In genomic region chr4:675036-675804, GRCh38 we compare ENCODE assay signal across 7 cellular contexts. TPM values are rescaled to one million over a fixed set of nuclear protein-coding genes. Genes with fewer than 3 reads are reported as not detected.
DNase-seq lines count a peak whose midpoint lies in the region; ATAC-seq, FAIRE-seq and TF ChIP-seq lines count a peak whose summit lies in the region.
"Had no signal": no experiment of that assay in that cellular context is flagged by ENCODE, and none has a peak within 500 bp of the region (broad histone marks: within the 10 kb centered on the region; RNA-seq: fewer than 3 reads in every experiment).

No MANE protein-coding gene starts in this region.

- peak overlapping the region; percentile 98 for H3K4me2 ChIP-seq in Loucy (ENCODE audit: low read depth, low read length, poor library complexity, severe bottlenecking)

- H3K27ac Mint-ChIP-seq in stimulated activated memory B cell treated with anti-CD40 and anti-IgM and Interleukin-4, amounts not matched to agents 10 μg/mL and 1 μg/mL and 100 μg/mL, for 72 hours: peak overlapping the region; percentile 90

- H3K9me2 ChIP-seq in Loucy (replicated peaks; ENCODE audit: low read depth, low read length): no peaks in the 10 kb centered on the region

- TF ChIP-seq POLR2A in GM12892 (IDR thresholded peaks at IDR 0.05; ENCODE audit: low read depth, low read length): no peak

- no peaks in the 10 kb centered on the region for H3K27me3 ChIP-seq in Loucy (ENCODE audit: insufficient read depth, low read length, poor library complexity, severe bottlenecking)

- no peaks in the 10 kb centered on the region for H3K9me3 ChIP-seq in Loucy (ENCODE audit: insufficient read depth, low read depth, low read length)

- DNase-seq in GM12892 (ENCODE audit: insufficient read length) (no peak), SKM-1 (lab: John Stamatoyannopoulos, UW; ENCODE audit: unreplicated experiment) (no peak)

- H3K27me3 Mint-ChIP-seq in stimulated activated memory B cell treated with anti-CD40 and anti-IgM and Interleukin-4, amounts not matched to agents 10 μg/mL and 1 μg/mL and 100 μg/mL, for 72 hours: no peaks in the 10 kb centered on the region

- FAIRE-seq in GM12892 (lab: Jason Lieb, UNC): peak; percentile 17

- peak overlapping the region; percentile 95 for H3K9ac ChIP-seq in Loucy (ENCODE audit: low read depth, low read length, poor library complexity, severe bottlenecking)

- peak overlapping the region; percentile 85 for H3K4me3 ChIP-seq in Loucy (ENCODE audit: low read length, poor library complexity, severe bottlenecking)

- peak overlapping the region; percentile 89 for H3K4me3 Mint-ChIP-seq in stimulated activated memory B cell treated with anti-CD40 and anti-IgM and Interleukin-4, amounts not matched to agents 10 μg/mL and 1 μg/mL and 100 μg/mL, for 72 hours

- peaks cover 24% of the 10 kb centered on the region for H3K79me2 ChIP-seq in Loucy (ENCODE audit: insufficient read depth, low read length)

- peak overlapping the region; percentile 85; the same call in 1 of the 2 replicates for H2AFZ ChIP-seq in Loucy (ENCODE audit: low read length)

- ATAC-seq in esophagus mucosa (peak; percentile 1), HG03520 (IDR thresholded peaks at IDR 0.05; ENCODE audit: unreplicated experiment) (no peak)
- peak; percentile 3 for ATAC-seq in stimulated activated memory B cell treated with anti-CD40 and anti-IgM and Interleukin-4, amounts not matched to agents 10 μg/mL and 1 μg/mL and 100 μg/mL, for 72 hours

- peaks cover 27% of the 10 kb centered on the region for H3K36me3 Mint-ChIP-seq in stimulated activated memory B cell treated with anti-CD40 and anti-IgM and Interleukin-4, amounts not matched to agents 10 μg/mL and 1 μg/mL and 100 μg/mL, for 72 hours

- peaks cover 52% of the 10 kb centered on the region for H3K4me1 Mint-ChIP-seq in stimulated activated memory B cell treated with anti-CD40 and anti-IgM and Interleukin-4, amounts not matched to agents 10 μg/mL and 1 μg/mL and 100 μg/mL, for 72 hours

- H3F3A ChIP-seq in Loucy (ENCODE audit: low read depth): no peaks in the 10 kb centered on the region

- peaks cover 8% of the 10 kb centered on the region; the same call in 1 of the 2 replicates for H3K36me3 ChIP-seq in Loucy (ENCODE audit: insufficient read depth, low read length)

- TF ChIP-seq CTCF in Loucy (conservative IDR thresholded peaks at IDR 0.05; ENCODE audit: low read length): no peak

- H3K9me3 Mint-ChIP-seq in stimulated activated memory B cell treated with anti-CD40 and anti-IgM and Interleukin-4, amounts not matched to agents 10 μg/mL and 1 μg/mL and 100 μg/mL, for 72 hours: no peaks in the 10 kb centered on the region

- peaks cover 3% of the 10 kb centered on the region for H4K20me1 ChIP-seq in Loucy (ENCODE audit: insufficient read depth, low read length, poor library complexity, severe bottlenecking)

- H3K4me1 ChIP-seq in Loucy (ENCODE audit: insufficient read depth, low read length, poor library complexity, severe bottlenecking): peaks cover 24% of the 10 kb centered on the region

RNA-seq across cellular contexts. Expression of gene MYL5, which starts 0.9 kb away (rescaled TPM):
- polyA plus RNA-seq in GM12892 (2012; ENCODE audit: missing spikeins): 14.0 TPM
- 22.2 TPM for total RNA-seq in esophagus mucosa

RNA-seq across cellular contexts. Expression of gene ATP5ME, which starts 1.1 kb away (rescaled TPM):
- polyA plus RNA-seq in GM12892 (2012; ENCODE audit: missing spikeins): 693 TPM
- 344 TPM for total RNA-seq in esophagus mucosa

RNA-seq across cellular contexts. Expression of gene SLC49A3, which starts 13.7 kb away (rescaled TPM):
- not detected for polyA plus RNA-seq in GM12892 (2012; ENCODE audit: missing spikeins)
- total RNA-seq in esophagus mucosa: 2.7 TPM
- total RNA-seq: SK-MEL-5 had no signal

RNA-seq across cellular contexts. Expression of gene PCGF3, which starts 30.4 kb away (rescaled TPM):
- polyA plus RNA-seq in GM12892 (2012; ENCODE audit: missing spikeins): 23.3 TPM
- 30.5 TPM for total RNA-seq in esophagus mucosa

RNA-seq across cellular contexts. Expression of gene PDE6B, which starts 49.8 kb away (rescaled TPM):
- polyA plus RNA-seq in GM12892 (2012; ENCODE audit: missing spikeins): 1.0 TPM
- total RNA-seq in esophagus mucosa: 0.88 TPM
- total RNA-seq: SK-MEL-5 had no signal
